11 cellular contexts compared by ENCODE assay signal in genomic region chr2:40364143-40364903, GRCh38.
A peak's percentile ranks its signal among the peaks of the same experiment; 100 is the strongest.
DNase-seq lines count a peak whose midpoint lies in the region; ATAC-seq and TF ChIP-seq lines count a peak whose summit lies in the region.
"Had no signal": no experiment of that assay in that cellular context is flagged by ENCODE, and none has a peak within 500 bp of the region (broad histone marks: within the 10 kb centered on the region; RNA-seq: fewer than 3 reads in every experiment).

No MANE protein-coding gene starts in this region.

- no peak overlapping the region for H3K27ac Mint-ChIP-seq in naive thymus-derived CD8-positive, alpha-beta T cell

- no TSS peak for BruUV-seq in PC-3 (replicated peaks; lab: Mats Ljungman, UMichigan)

- intact Hi-C loops in PC-3 (cut with micrococcal nuclease), result loop anchor here (2.0 kb wide), 1 partner anchor 70 kb away; no protein-coding TSS in a partner anchor

- H3K4me1 ChIP-seq in PC-3 (ENCODE audit: insufficient read depth, low read length), result peaks cover 38% of the 10 kb centered on the region

- H3K4me3 Mint-ChIP-seq in naive thymus-derived CD8-positive, alpha-beta T cell, result peak overlapping the region in 3 of 10 donors; percentile 7 to 37 (median 20)

- POLR2A ChIA-PET in PC-3 (lab: Charles Lee; ENCODE audit: unreplicated experiment), result no interaction called here
- POLR2A ChIA-PET in naive thymus-derived CD8-positive, alpha-beta T cell (lab: Charles Lee), result no interaction called here

- H3K36me3 Mint-ChIP-seq in naive thymus-derived CD8-positive, alpha-beta T cell, result no peaks in the 10 kb centered on the region

- no peaks in the 10 kb centered on the region for H3F3A ChIP-seq in PC-3 (ENCODE audit: low read length, unreplicated experiment)

- CTCF ChIA-PET in PC-3 (lab: Charles Lee), result no interaction called here

- H3K4me3 ChIP-seq in PC-3 (ENCODE audit: low read length), result peak overlapping the region; percentile 63
- H3K4me3 ChIP-seq in retinal pigment epithelial cell (ENCODE audit: low read length), result peak overlapping the region; percentile 12

- H3K9me2 ChIP-seq in PC-3 (replicated peaks; ENCODE audit: low read length), result no peaks in the 10 kb centered on the region

- no peaks in the 10 kb centered on the region for H3K27me3 ChIP-seq in PC-3 (ENCODE audit: low read length)

- H3K9me3 Mint-ChIP-seq in naive thymus-derived CD8-positive, alpha-beta T cell, result peaks cover 0 to 3% (median 0%) of the 10 kb centered on the region in 9 donors

- H3K27ac ChIP-seq in PC-3 (ENCODE audit: low read length) (peak overlapping the region; percentile 40), epithelial cell of prostate (peak overlapping the region; percentile 12)

- H3K27me3 Mint-ChIP-seq in naive thymus-derived CD8-positive, alpha-beta T cell, result no peaks in the 10 kb centered on the region

- H3K79me2 ChIP-seq in PC-3 (ENCODE audit: low read length), result no peaks in the 10 kb centered on the region

- H3K36me3 ChIP-seq in PC-3 (ENCODE audit: low read depth, low read length), result no peaks in the 10 kb centered on the region

- H3K4me2 ChIP-seq in PC-3 (ENCODE audit: low read length), result peak overlapping the region; percentile 85

- TF ChIP-seq CTCF in PC-3 (conservative IDR thresholded peaks at IDR 0.05; ENCODE audit: low read depth, low read length) (no peak), retinal pigment epithelial cell (conservative IDR thresholded peaks at IDR 0.05; ENCODE audit: low read depth, low read length) (no peak)

- H2AFZ ChIP-seq in PC-3 (ENCODE audit: low read length), result peak overlapping the region; percentile 79

- no peaks in the 10 kb centered on the region for H4K20me1 ChIP-seq in PC-3 (ENCODE audit: low read length)

- H3K4me1 Mint-ChIP-seq in naive thymus-derived CD8-positive, alpha-beta T cell, result peaks cover 0 to 9% (median 5%) of the 10 kb centered on the region in 4 donors

- no peaks in the 10 kb centered on the region for H3K9me3 ChIP-seq in PC-3 (ENCODE audit: low read length)

- peak; percentile 36 for DNase-seq in EH (ENCODE audit: low read depth)
- peak; percentile 26 for DNase-seq in PC-3
- no peak for DNase-seq in epithelial cell of prostate (ENCODE audit: low read depth, low spot score)
- no peak for DNase-seq in retinal pigment epithelial cell (ENCODE audit: low read depth)
- DNase-seq in DMS114 treated with DMSO at 0.1 percent for 48 hours (lab: John Stamatoyannopoulos, UW; ENCODE audit: unreplicated experiment), result no peak
- no peak for DNase-seq in NOMO-1 treated with dmso at 0.1 percent for 144 hours (lab: John Stamatoyannopoulos, UW; ENCODE audit: unreplicated experiment)
- no peak for DNase-seq in naive thymus-derived CD8-positive, alpha-beta T cell
- DNase-seq: activated naive CD4-positive, alpha-beta T cell treated with anti-CD3 and anti-CD28 coated beads, Interleukin-2, amount 50 U/mL, for 16 hours; islet precursor cell; stimulated activated CD4-positive, alpha-beta T cell treated with anti-CD3 and anti-CD28 coated beads, Interleukin-4, amount 100 ng/mL, for 1 hour had no signal

- peak; percentile 21 for ATAC-seq in PC-3
- no peak for ATAC-seq in GM18519 (IDR thresholded peaks at IDR 0.05; ENCODE audit: low FRiP score, unreplicated experiment)
- ATAC-seq in naive thymus-derived CD8-positive, alpha-beta T cell, result no peak

- peak overlapping the region; percentile 51 for H3K9ac ChIP-seq in PC-3 (ENCODE audit: low read length)

Comparison
In these comparisons a context has a peak if more than half of its experiments do, and no peak if none do; other contexts are left out.
1. DNase-seq: peak in EH (single experiment) and PC-3 (single experiment); none in epithelial cell of prostate (single experiment), retinal pigment epithelial cell (single experiment), DMS114 treated with DMSO at 0.1 percent for 48 hours (single experiment), NOMO-1 treated with dmso at 0.1 percent for 144 hours (single experiment) and naive thymus-derived CD8-positive, alpha-beta T cell (0 of 10).